11 cellular contexts compared by ENCODE assay signal in genomic region chr10:133087679-133088523, GRCh38. TPM values are rescaled to one million over a fixed set of nuclear protein-coding genes. Genes with fewer than 3 reads are reported as not detected.
DNase-seq lines count a peak whose midpoint lies in the region; ATAC-seq and TF ChIP-seq lines count a peak whose summit lies in the region.
"Had no signal": no experiment of that assay in that cellular context is flagged by ENCODE, and none has a peak within 500 bp of the region (broad histone marks: within the 10 kb centered on the region; RNA-seq: fewer than 3 reads in every experiment).

Gene ADGRA1 (plus strand): TSS chr10:133087924. CDS start chr10:133088910, 986 bp downstream.

- H3K27me3 ChIP-seq in osteoblast (ENCODE audit: insufficient read depth, low read length): peaks cover 20% of the 10 kb centered on the region
- peaks cover 3 to 96% (median 23%) of the 10 kb centered on the region in 4 donors for H3K27me3 ChIP-seq in esophagus squamous epithelium

- TF ChIP-seq POLR2A in esophagus squamous epithelium (IDR thresholded peaks at IDR 0.05): no peak

- intact Hi-C loops in esophagus squamous epithelium (cut with DNase I): no loop called here

- no peak within 1 kb of the TSS for H2AFZ ChIP-seq in osteoblast (ENCODE audit: low read length)

- TF ChIP-seq CTCF in osteoblast (IDR thresholded peaks at IDR 0.05; ENCODE audit: extremely low read depth, low read depth, low read length) (no peak), esophagus squamous epithelium (IDR thresholded peaks at IDR 0.05) (no peak)

- no peaks in the 10 kb centered on the region for H3K9me3 ChIP-seq in osteoblast (ENCODE audit: low read depth, low read length)
- H3K9me3 ChIP-seq in esophagus squamous epithelium: no peaks in the 10 kb centered on the region

- no peak within 1 kb of the TSS for H3K4me2 ChIP-seq in osteoblast (ENCODE audit: insufficient read depth, low read length)

- no peaks in the 10 kb centered on the region for H3K36me3 ChIP-seq in osteoblast (ENCODE audit: insufficient read depth, low read length)
- H3K36me3 ChIP-seq in esophagus squamous epithelium: no peaks in the 10 kb centered on the region

- H3K79me2 ChIP-seq in osteoblast (ENCODE audit: insufficient read depth, low read length): no peaks in the 10 kb centered on the region

- ATAC-seq in HG02623 (IDR thresholded peaks at IDR 0.05; ENCODE audit: unreplicated experiment): no peak

- peak within 1 kb of the TSS; percentile 27 for H3K4me3 ChIP-seq in iPS-11a (ENCODE audit: low read depth, low read length)
- H3K4me3 ChIP-seq in osteoblast (ENCODE audit: insufficient read depth, low read length): no peak within 1 kb of the TSS
- H3K4me3 ChIP-seq in esophagus squamous epithelium: peak within 1 kb of the TSS in 2 of 4 donors; percentile 22 to 42

- DNase-seq in NCI-H146 (lab: John Stamatoyannopoulos, UW) (peak; percentile 42), NCI-H146 treated with DMSO at 0.1 percent for 48 hours (lab: John Stamatoyannopoulos, UW; ENCODE audit: unreplicated experiment) (no peak), RPMI8226 (peak; percentile 12), retina (peak; percentile 82), osteoblast (ENCODE audit: insufficient read length, low spot score, missing footprints) (no peak), esophagus squamous epithelium (lab: John Stamatoyannopoulos, UW) (no peak)
- DNase-seq: activated CD4-positive, alpha-beta T cell treated with anti-CD3 and anti-CD28 coated beads, Interleukin-2, amount 50 U/mL, for 4 hours; immature natural killer cell; SIG-M5 had no signal

- WGBS in esophagus squamous epithelium, 2 donors: 3 to 18% methylated on average over 8 to 12 of the region's 114 CpGs

- no peak within 1 kb of the TSS for H3K27ac ChIP-seq in osteoblast (ENCODE audit: low read depth, low read length)
- no peak within 1 kb of the TSS for H3K27ac ChIP-seq in esophagus squamous epithelium

- no peaks in the 10 kb centered on the region for H3K4me1 ChIP-seq in osteoblast (ENCODE audit: insufficient read depth, low read length)
- peaks cover 0 to 16% (median 9%) of the 10 kb centered on the region in 3 donors for H3K4me1 ChIP-seq in esophagus squamous epithelium

- H4K20me1 ChIP-seq in osteoblast (ENCODE audit: insufficient read depth, low read length): no peaks in the 10 kb centered on the region

RNA-seq across cellular contexts. Expression of gene ADGRA1, which starts in this region (rescaled TPM):
- total RNA-seq in osteoblast (not detected in 2 replicates), esophagus squamous epithelium (not detected)

Comparison
In these comparisons a context has a peak if more than half of its experiments do, and no peak if none do; other contexts are left out.
1. DNase-seq: peak in NCI-H146 (single experiment), RPMI8226 (single experiment) and retina (single experiment); none in NCI-H146 treated with DMSO at 0.1 percent for 48 hours (single experiment), osteoblast (single experiment) and esophagus squamous epithelium (single experiment).